In the genomic region with DNA sequence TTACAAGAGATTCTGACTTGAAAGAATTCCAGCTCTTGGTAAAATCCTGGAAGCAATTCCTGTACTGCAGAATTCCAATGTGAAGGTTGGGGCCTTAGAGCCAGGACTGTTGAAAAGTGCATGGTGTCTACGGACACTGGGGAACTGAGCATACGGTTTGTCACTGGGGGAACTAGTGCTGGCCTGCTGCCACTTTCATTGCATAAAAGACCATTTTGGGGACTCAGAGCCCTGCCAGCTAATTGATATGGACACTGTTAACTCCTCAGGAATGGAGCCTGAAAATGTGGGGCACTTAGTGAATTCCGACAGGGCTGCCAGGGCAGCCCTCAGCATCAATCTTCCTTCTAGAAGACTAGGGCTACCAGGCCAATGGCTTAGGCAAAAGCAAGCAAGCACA, we compare ENCODE assay signal across 28 cellular contexts.
"Had no signal": no experiment of that assay in that cellular context is flagged by ENCODE, and none has a peak within 500 bp of the region (broad histone marks: within the 10 kb centered on the region; RNA-seq: fewer than 3 reads in every experiment).

No MANE protein-coding gene starts in this region.

- H3K27me3 ChIP-seq: esophagus squamous epithelium, thyroid gland, upper lobe of left lung, vagina had no signal

- ATAC-seq: naive thymus-derived CD4-positive, alpha-beta T cell; sciatic nerve; stimulated activated effector memory CD8-positive, alpha-beta T cell treated with anti-CD3 and anti-CD28 coated beads, Interleukin-12 subunit alpha, Interleukin-12 subunit beta, amount 100 ng/mL, for 72 hours had no signal

- H3K36me3 ChIP-seq: breast epithelium, thyroid gland, upper lobe of left lung, vagina had no signal

- DNase-seq: activated CD4-positive, alpha-beta memory T cell treated with anti-CD3 and anti-CD28 coated beads, Interleukin-2, amount 10 ng/mL, durations not matched to agents 7 days and 5 days; activated CD4-positive, alpha-beta T cell treated with anti-CD3 and anti-CD28 coated beads for 1 hour; activated CD4-positive, alpha-beta T cell treated with anti-CD3 and anti-CD28 coated beads, Interleukin-2, amount 10 ng/mL, durations not matched to agents 7 days and 5 days; activated CD8-positive, alpha-beta memory T cell treated with anti-CD3 and anti-CD28 coated beads, Interleukin-2, amount 50 U/mL, for 48 hours; activated gamma-delta T cell; activated naive CD4-positive, alpha-beta T cell treated with anti-CD3 and anti-CD28 coated beads, Interleukin-2, amount 10 ng/mL, durations not matched to agents 7 days and 5 days; activated naive CD8-positive, alpha-beta T cell treated with anti-CD3 and anti-CD28 coated beads, Interleukin-2, amount 10 ng/mL, durations not matched to agents 7 days and 5 days; activated T-cell treated with anti-CD3 and anti-CD28 coated beads, Interleukin-2, amount 50 U/mL, for 24 hours; central memory CD4-positive, alpha-beta T cell; dermis blood vessel endothelial cell; effector CD4-positive, alpha-beta T cell; esophagus squamous epithelium; foreskin melanocyte; immature natural killer cell; kidney; left colon; mammary epithelial cell; naive thymus-derived CD4-positive, alpha-beta T cell; stimulated activated CD4-positive, alpha-beta T cell treated with anti-CD3 and anti-CD28 coated beads, Interleukin-4, amount 100 ng/mL, for 24 hours; T-helper 2 cell; thyroid gland; upper lobe of left lung had no signal

- H3K9me3 ChIP-seq: breast epithelium, esophagus squamous epithelium, thyroid gland, upper lobe of left lung, vagina had no signal

- H3K27ac ChIP-seq: breast epithelium, epithelial cell of prostate, esophagus squamous epithelium, skin epidermis, thyroid gland, upper lobe of left lung, vagina had no signal

- H3K4me3 ChIP-seq: breast epithelium, esophagus squamous epithelium, skin epidermis, thyroid gland, upper lobe of left lung, vagina had no signal

- H3K4me1 ChIP-seq: breast epithelium, esophagus squamous epithelium, thyroid gland, upper lobe of left lung, vagina had no signal
